Comparison of ENCODE assay signal across 8 cellular contexts in genomic region chr6:37819177-37819801, GRCh38. TPM values are rescaled to one million over a fixed set of nuclear protein-coding genes. Genes with fewer than 3 reads are reported as not detected.
DNase-seq lines count a peak whose midpoint lies in the region; ATAC-seq and TF ChIP-seq lines count a peak whose summit lies in the region.

A gene with protein sequence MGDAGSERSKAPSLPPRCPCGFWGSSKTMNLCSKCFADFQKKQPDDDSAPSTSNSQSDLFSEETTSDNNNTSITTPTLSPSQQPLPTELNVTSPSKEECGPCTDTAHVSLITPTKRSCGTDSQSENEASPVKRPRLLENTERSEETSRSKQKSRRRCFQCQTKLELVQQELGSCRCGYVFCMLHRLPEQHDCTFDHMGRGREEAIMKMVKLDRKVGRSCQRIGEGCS (plus strand): TSS chr6:37819727. CDS start chr6:37819946, 219 bp downstream.

- DNase-seq in NCI-H187 treated with DMSO at 0.1 percent for 48 hours (lab: John Stamatoyannopoulos, UW) (peak; percentile 88), anterior cingulate cortex (lab: John Stamatoyannopoulos, UW) (peak; percentile 73 to 100 (median 96)), right atrium auricular region (ENCODE audit: low spot score) (peak; percentile 95), psoas muscle (peak; percentile 98 to 99)

- H3K9me3 ChIP-seq in right atrium auricular region (no peaks in the 10 kb centered on the region), psoas muscle (no peaks in the 10 kb centered on the region)

- H3K27ac ChIP-seq in right atrium auricular region (peak within 1 kb of the TSS; percentile 91 to 99), psoas muscle (peak within 1 kb of the TSS; percentile 99), urinary bladder (ENCODE audit: low read depth) (peak within 1 kb of the TSS; percentile 98)

- H3K4me3 ChIP-seq in right atrium auricular region (peak within 1 kb of the TSS; percentile 77 to 100), psoas muscle (peak within 1 kb of the TSS; percentile 87), urinary bladder (ENCODE audit: low read depth, low read length) (peak within 1 kb of the TSS; percentile 100)

- TF ChIP-seq CTCF in right atrium auricular region (IDR thresholded peaks at IDR 0.05) (no peak), psoas muscle (IDR thresholded peaks at IDR 0.05) (no peak)

- ATAC-seq in GM18502 (IDR thresholded peaks at IDR 0.05; ENCODE audit: poor library complexity, unreplicated experiment) (peak; percentile 85), HG02970 (IDR thresholded peaks at IDR 0.05; ENCODE audit: low FRiP score, unreplicated experiment) (peak; percentile 86), psoas muscle (peak; percentile 92 to 96 (median 92))

- intact Hi-C loops in T-helper 2 cell treated with Interferon-gamma antibody and Interleukin-4, amounts not matched to agents 100 ng/mL and 5 ng/mL, for 36 hours (cut with micrococcal nuclease): loop anchor here (1.0 to 2.0 kb wide), 4 partner anchors 28 to 465 kb away; partner anchors contain the start of genes CMTR1 and MDGA1
- intact Hi-C loops in psoas muscle (cut with DNase I): no loop called here

- H3K4me1 ChIP-seq in right atrium auricular region: peaks cover 0 to 45% of the 10 kb centered on the region in 2 donors
- H3K4me1 ChIP-seq in psoas muscle: peaks cover 34% of the 10 kb centered on the region
- peaks cover 2% of the 10 kb centered on the region for H3K4me1 ChIP-seq in urinary bladder (ENCODE audit: insufficient read depth)

- H3K36me3 ChIP-seq in right atrium auricular region: no peaks in the 10 kb centered on the region
- no peaks in the 10 kb centered on the region for H3K36me3 ChIP-seq in psoas muscle (ENCODE audit: insufficient read depth in 1 of 2, low read depth in 1 of 2)
- no peaks in the 10 kb centered on the region for H3K36me3 ChIP-seq in urinary bladder (ENCODE audit: insufficient read depth)

- no peaks in the 10 kb centered on the region for H3K27me3 ChIP-seq in right atrium auricular region
- no peaks in the 10 kb centered on the region for H3K27me3 ChIP-seq in psoas muscle (ENCODE audit: insufficient read depth in 3 of 3, low read length in 2 of 3)

- WGBS in psoas muscle, 3 donors: 0 to 1% (median 0%) methylated on average over 27 to 63 of the region's 64 CpGs
- WGBS in urinary bladder: under 1% methylated on average over 64 of the region's 64 CpGs

RNA-seq across cellular contexts. Expression of the gene that starts here (rescaled TPM):
- total RNA-seq in T-helper 2 cell treated with Interferon-gamma antibody and Interleukin-4, amounts not matched to agents 100 ng/mL and 5 ng/mL, for 36 hours: 34.6 and 38.3 TPM in 2 replicates
- total RNA-seq in right atrium auricular region: 10 to 100 TPM; 36.7 to 40.0 TPM
- 100 to 1,000 TPM; 141 to 166 (median 157) TPM for total RNA-seq in psoas muscle
- 10 to 100 TPM; 48.5 to 74.1 (median 58.8) TPM for polyA plus RNA-seq in psoas muscle
- total RNA-seq in urinary bladder: 25.4 TPM
- polyA plus RNA-seq in urinary bladder: 68.9 TPM

Comparison
In these comparisons a context has a peak if more than half of its experiments do, and no peak if none do; other contexts are left out.
1. Peak in every context shown above with its lines: DNase-seq, ATAC-seq, H3K4me3 ChIP-seq and H3K27ac ChIP-seq.